ENCODE assay signal across 8 cellular contexts in the genomic region with DNA sequence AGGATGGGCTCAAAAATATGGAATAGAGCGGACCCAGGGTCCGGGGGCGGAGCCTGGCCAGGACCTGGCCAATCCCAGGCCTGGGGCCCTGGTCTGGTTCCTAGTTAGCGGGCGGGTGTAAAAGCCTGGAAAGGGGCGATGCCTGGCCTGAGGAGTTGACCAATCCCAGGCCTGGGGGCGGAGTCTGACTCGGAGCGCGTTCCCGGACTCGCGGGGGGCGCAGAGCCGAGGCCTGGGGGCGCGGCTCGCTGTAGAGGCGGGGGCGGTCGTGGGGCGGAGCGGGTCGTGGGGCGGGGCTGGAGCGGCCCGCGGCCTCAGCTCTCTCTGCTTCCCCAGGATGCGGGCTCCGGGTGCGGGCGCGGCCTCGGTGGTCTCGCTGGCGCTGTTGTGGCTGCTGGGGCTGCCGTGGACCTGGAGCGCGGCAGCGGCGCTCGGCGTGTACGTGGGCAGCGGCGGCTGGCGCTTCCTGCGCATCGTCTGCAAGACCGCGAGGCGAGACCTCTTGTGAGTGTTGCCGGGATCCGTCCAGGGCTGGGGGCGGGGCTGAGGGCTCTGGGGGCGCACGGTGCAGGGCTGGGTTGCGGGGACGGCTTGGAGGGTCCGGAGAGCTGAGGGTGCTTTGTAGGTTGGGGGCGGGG. TPM values are rescaled to one million over a fixed set of nuclear protein-coding genes. Genes with fewer than 3 reads are reported as not detected.
DNase-seq lines count a peak whose midpoint lies in the region; ATAC-seq and TF ChIP-seq lines count a peak whose summit lies in the region.

A gene (plus strand): TSS at position 321 of the 638 bp plus-strand sequence. CDS start 17 bp downstream, at position 338.

- ATAC-seq in GM19328 (IDR thresholded peaks at IDR 0.05; ENCODE audit: unreplicated experiment) (peak; percentile 72), HG03469 (IDR thresholded peaks at IDR 0.05; ENCODE audit: unreplicated experiment) (peak; percentile 72)

- peak within 1 kb of the TSS; percentile 76 for H3K27ac Mint-ChIP-seq in activated CD4-positive, alpha-beta memory T cell treated with anti-CD3 and anti-CD28 coated beads for 36 hours

- H3K4me2 ChIP-seq in BLaER1 treated with 17β-estradiol and CSF1 and Interleukin-3, amounts not matched to agents 10 nM and 100 nM, result peak within 1 kb of the TSS; percentile 92 to 99 (median 98)

- H3K27me3 ChIP-seq in BLaER1 treated with 17β-estradiol and CSF1 and Interleukin-3, amounts not matched to agents 10 nM and 100 nM, result no peaks in the 10 kb centered on the region

- H3K27me3 Mint-ChIP-seq in activated CD4-positive, alpha-beta memory T cell treated with anti-CD3 and anti-CD28 coated beads for 36 hours, result no peaks in the 10 kb centered on the region

- TF ChIP-seq POLR2A in lower leg skin (IDR thresholded peaks at IDR 0.05), result no peak

- DNase-seq in NCI-H748 (lab: John Stamatoyannopoulos, UW; ENCODE audit: unreplicated experiment) (peak; percentile 96), ecto neural progenitor cell (ENCODE audit: low spot score) (peak; percentile 99), lower leg skin (ENCODE audit: low spot score in 2 of 2) (peak; percentile 99 to 100)
- peak; percentile 93 for DNase-seq in activated CD4-positive, alpha-beta memory T cell treated with anti-CD3 and anti-CD28 coated beads for 36 hours
- DNase-seq in stimulated activated CD4-positive, alpha-beta T cell treated with anti-CD3 and anti-CD28 coated beads, Interleukin-4, amount 100 ng/mL, for 24 hours, result peak; percentile 91

- peak within 1 kb of the TSS; percentile 74 to 86 (median 79); a peak in 21 of 22 replicates for H3K27ac ChIP-seq in BLaER1 treated with 17β-estradiol and CSF1 and Interleukin-3, amounts not matched to agents 10 nM and 100 nM

- peak within 1 kb of the TSS; percentile 66 to 92 (median 78) for H3K4me3 ChIP-seq in BLaER1 treated with 17β-estradiol and CSF1 and Interleukin-3, amounts not matched to agents 10 nM and 100 nM
- H3K4me3 ChIP-seq in lower leg skin (ENCODE audit: low read depth, poor library complexity, severe bottlenecking), result peak within 1 kb of the TSS; percentile 84

- TF ChIP-seq CTCF in lower leg skin (IDR thresholded peaks at IDR 0.05), result no peak

- no peaks in the 10 kb centered on the region for H3K9me3 ChIP-seq in BLaER1 treated with 17β-estradiol and CSF1 and Interleukin-3, amounts not matched to agents 10 nM and 100 nM (replicated peaks in 1 of 11)

- 0 to 2% methylated on average over 29 to 36 of the region's 61 CpGs for whole genome bisulfite sequencing in lower leg skin, 2 donors

- no peaks in the 10 kb centered on the region for H3K9me3 Mint-ChIP-seq in activated CD4-positive, alpha-beta memory T cell treated with anti-CD3 and anti-CD28 coated beads for 36 hours

- peaks cover 25% of the 10 kb centered on the region for H3K4me1 Mint-ChIP-seq in activated CD4-positive, alpha-beta memory T cell treated with anti-CD3 and anti-CD28 coated beads for 36 hours (ENCODE audit: low read depth)

- H4K20me1 ChIP-seq in BLaER1 treated with 17β-estradiol and CSF1 and Interleukin-3, amounts not matched to agents 10 nM and 100 nM, result peaks cover 0 to 9% (median 0%) of the 10 kb centered on the region in 11 experiments; a peak in 5 of 22 replicates

- intact Hi-C loops in activated CD4-positive, alpha-beta memory T cell treated with anti-CD3 and anti-CD28 coated beads for 36 hours (cut with micrococcal nuclease), result loop anchor here (1.0 to 2.0 kb wide), 3 partner anchors 26 to 68 kb away; no protein-coding TSS in a partner anchor
- intact Hi-C loops in lower leg skin (cut with DNase I; ENCODE audit: low total_unique reads), result no loop called here

- POLR2A ChIA-PET in activated CD4-positive, alpha-beta memory T cell treated with anti-CD3 and anti-CD28 coated beads for 36 hours (lab: Charles Lee), result no interaction called here

- H3K9ac ChIP-seq in BLaER1 treated with 17β-estradiol and CSF1 and Interleukin-3, amounts not matched to agents 10 nM and 100 nM, result peak within 1 kb of the TSS; percentile 75 to 89 (median 86)

- no peaks in the 10 kb centered on the region for H3K36me3 Mint-ChIP-seq in activated CD4-positive, alpha-beta memory T cell treated with anti-CD3 and anti-CD28 coated beads for 36 hours

- CTCF ChIA-PET in activated CD4-positive, alpha-beta memory T cell treated with anti-CD3 and anti-CD28 coated beads for 36 hours (lab: Charles Lee), result interaction anchor here (0.8 to 6.2 kb wide), 2 partner anchors 22 to 26 kb away, joined by 3 to 29 read pairs; a partner anchor contains a TSS

- peaks cover 62 to 84% (median 77%) of the 10 kb centered on the region in 10 experiments for H3K4me1 ChIP-seq in BLaER1 treated with 17β-estradiol and CSF1 and Interleukin-3, amounts not matched to agents 10 nM and 100 nM

- no peaks in the 10 kb centered on the region; a peak in 1 of 22 replicates for H3K36me3 ChIP-seq in BLaER1 treated with 17β-estradiol and CSF1 and Interleukin-3, amounts not matched to agents 10 nM and 100 nM

- H3K4me3 Mint-ChIP-seq in activated CD4-positive, alpha-beta memory T cell treated with anti-CD3 and anti-CD28 coated beads for 36 hours, result peak within 1 kb of the TSS; percentile 90

RNA-seq across cellular contexts. Expression of the gene that starts here (rescaled TPM):
- 1 to 10 TPM; 4.5 to 4.8 TPM for total RNA-seq in activated CD4-positive, alpha-beta memory T cell treated with anti-CD3 and anti-CD28 coated beads for 36 hours
- total RNA-seq in lower leg skin, result 10 to 100 TPM; 30.6 to 58.2 (median 43.6) TPM

Comparison
In these comparisons a context has a peak if more than half of its experiments do, and no peak if none do; other contexts are left out.
1. Peak in every context shown above with its lines: DNase-seq, ATAC-seq, H3K4me3 ChIP-seq and H3K27ac ChIP-seq.
2. RNA of the gene that starts here (total RNA-seq): 30.6 to 58.2 TPM in lower leg skin; 4.5 to 4.8 TPM in activated CD4-positive, alpha-beta memory T cell treated with anti-CD3 and anti-CD28 coated beads for 36 hours; every median in the first group is over 4 times any median in the second.